Comparison of ENCODE assay signal across 31 cellular contexts in genomic region chr16:1143761-1144450, GRCh38. TPM values are rescaled to one million over a fixed set of nuclear protein-coding genes. Genes with fewer than 3 reads are reported as not detected.
"Had no signal": no experiment of that assay in that cellular context is flagged by ENCODE, and none has a peak within 500 bp of the region (broad histone marks: within the 10 kb centered on the region; RNA-seq: fewer than 3 reads in every experiment).

No MANE protein-coding gene starts in this region.

- H3K27me3 ChIP-seq: foreskin keratinocyte, hepatocyte, ovary, right atrium auricular region, vagina had no signal

- H3K4me3 ChIP-seq: hepatocyte, lower lobe of right lung, ovary, prostate gland, right atrium auricular region, stomach, suprapubic skin, tibial nerve, vagina had no signal

- H3K36me3 ChIP-seq: lower lobe of right lung, neutrophil, ovary, prostate gland, right atrium auricular region, stomach, suprapubic skin, tibial nerve, vagina, WERI-Rb-1 had no signal

- DNase-seq: activated CD4-positive, alpha-beta T cell treated with anti-CD3 and anti-CD28 coated beads, Interleukin-2, amount 50 U/mL, for 1 hour; activated CD4-positive, CD25-positive, alpha-beta regulatory T cell treated with anti-CD3 and anti-CD28 coated beads, Interleukin-2, amount 50 U/mL, for 72 hours; activated CD8-positive, alpha-beta T cell treated with anti-CD3 and anti-CD28 coated beads, Interleukin-2, amount 10 ng/mL, durations not matched to agents 7 days and 5 days; activated gamma-delta T cell treated with Interleukin-2 at 50 U/mL for 16 hours; central memory CD4-positive, alpha-beta T cell; dermis blood vessel endothelial cell; effector CD8-positive, alpha-beta T cell; erythroblast; foreskin keratinocyte; immature natural killer cell; lower lobe of right lung; naive B cell; stimulated activated CD4-positive, alpha-beta T cell treated with anti-CD3 and anti-CD28 coated beads, Interleukin-12 subunit alpha, Interleukin-12 subunit beta, amount 100 ng/mL, for 4 hours; stomach; WERI-Rb-1 had no signal

- H3K9me3 ChIP-seq: lower lobe of right lung, neutrophil, ovary, prostate gland, right atrium auricular region, suprapubic skin, tibial nerve, vagina had no signal

- H3K4me2 ChIP-seq: hepatocyte had no signal

- ATAC-seq: activated CD8-positive, alpha-beta T cell treated with anti-CD3 and anti-CD28 coated beads, Interleukin-2, amount 10 ng/mL, durations not matched to agents 7 days and 5 days; foreskin keratinocyte; left lobe of liver; lower lobe of right lung; stimulated activated effector memory CD8-positive, alpha-beta T cell treated with anti-CD3 and anti-CD28 coated beads, Interleukin-12 subunit alpha, Interleukin-12 subunit beta, amount 100 ng/mL, for 72 hours had no signal

- H3K4me1 ChIP-seq: foreskin keratinocyte, lower lobe of right lung, prostate gland, right atrium auricular region, stomach, suprapubic skin, tibial nerve, vagina had no signal

- H2AFZ ChIP-seq: hepatocyte had no signal

- H3K27ac ChIP-seq: foreskin keratinocyte, hepatocyte, lower lobe of right lung, neutrophil, prostate gland, right atrium auricular region, stomach, suprapubic skin, tibial nerve, vagina, WERI-Rb-1 had no signal

RNA-seq across cellular contexts. Expression of gene CACNA1H, which starts 9.0 kb away (rescaled TPM):
- total RNA-seq: foreskin keratinocyte had no signal
- polyA plus RNA-seq: foreskin keratinocyte had no signal

RNA-seq across cellular contexts. Expression of gene C1QTNF8, which starts 47.9 kb away (rescaled TPM):
- total RNA-seq: activated CD8-positive, alpha-beta T cell treated with anti-CD3 and anti-CD28 coated beads, Interleukin-2, amount 10 ng/mL, durations not matched to agents 7 days and 5 days; activated T-helper 1 cell treated with anti-CD3 and anti-CD28 coated beads, Interleukin-12 subunit alpha, Interleukin-12 subunit beta, Interleukin-2, Interleukin-4 antibody, amounts not matched to agents 30 ng/mL and 10 ng/mL and 1 ng/mL, durations not matched to agents 14 hours and 24 hours and 36 hours; dermis blood vessel endothelial cell; foreskin keratinocyte; glomerular endothelial cell; hepatocyte; kidney epithelial cell; left lobe of liver; lower lobe of right lung; mesenteric fat pad; mucosa of gallbladder; right atrium auricular region; skeletal muscle tissue; stomach; suprapubic skin; tibial nerve; vagina had no signal
- polyA plus RNA-seq: foreskin keratinocyte, hepatocyte, immature natural killer cell, ovary, stomach had no signal
